Comparison of ENCODE assay signal across 18 cellular contexts in the genomic region with DNA sequence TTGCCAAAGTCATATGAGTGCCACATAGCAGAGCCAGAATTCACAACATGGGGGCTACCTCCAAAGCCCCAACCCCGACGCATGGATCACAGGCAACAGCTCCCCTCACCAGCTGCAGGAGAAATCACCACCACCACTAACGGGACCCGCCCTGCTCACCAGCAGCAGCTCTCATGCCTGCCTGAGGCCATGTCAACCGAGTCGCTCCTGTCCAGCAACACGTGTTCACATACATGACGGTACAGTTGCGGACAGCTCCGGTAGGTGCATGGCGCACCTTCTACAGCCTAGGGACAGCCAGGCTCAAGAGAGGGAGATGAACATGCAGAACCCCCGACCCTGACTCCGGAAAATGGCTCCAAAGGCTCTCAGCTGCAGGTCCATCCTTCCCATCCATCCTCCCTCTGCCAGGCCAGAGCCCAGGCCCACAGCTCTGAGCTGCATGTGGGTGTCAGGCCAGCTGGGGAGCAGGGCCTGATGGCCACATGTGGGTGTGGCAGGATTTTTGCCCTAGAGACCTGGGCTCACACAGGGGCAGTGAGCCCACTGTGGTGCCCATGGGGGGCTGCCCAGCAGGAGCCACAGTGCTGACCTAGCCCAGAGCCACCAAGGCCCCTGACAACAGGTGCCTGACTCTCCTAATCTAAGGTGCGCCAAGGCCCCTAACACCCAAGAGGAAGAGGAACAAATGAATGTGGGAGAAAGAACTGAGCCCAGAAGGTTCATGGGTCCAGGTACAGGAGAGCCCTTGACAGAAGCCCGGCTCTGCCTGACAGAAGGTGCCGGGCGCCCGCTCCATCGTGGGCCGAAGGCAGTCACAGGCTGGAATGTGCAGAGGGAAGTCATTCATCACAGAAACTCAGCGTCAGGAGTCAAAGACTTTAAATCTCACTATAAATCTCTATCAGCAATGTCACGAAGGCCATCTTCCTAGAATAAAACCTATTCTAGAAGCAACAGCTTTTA. TPM values are rescaled to one million over a fixed set of nuclear protein-coding genes. Genes with fewer than 3 reads are reported as not detected.
"Had no signal": no experiment of that assay in that cellular context is flagged by ENCODE, and none has a peak within 500 bp of the region (broad histone marks: within the 10 kb centered on the region; RNA-seq: fewer than 3 reads in every experiment).

No MANE protein-coding gene starts in this region.

- H3K27me3 Mint-ChIP-seq: activated CD4-positive, alpha-beta T cell treated with anti-CD3 and anti-CD28 coated beads, Interleukin-2, amount 10 ng/mL, durations not matched to agents 24 days and 14 days had no signal

- H3K4me1 Mint-ChIP-seq: activated CD4-positive, alpha-beta T cell treated with anti-CD3 and anti-CD28 coated beads, Interleukin-2, amount 10 ng/mL, durations not matched to agents 24 days and 14 days; activated naive CD8-positive, alpha-beta T cell treated with anti-CD3 and anti-CD28 coated beads, Interleukin-2, amount 50 U/mL, for 24 hours; immature natural killer cell had no signal

- ATAC-seq: activated CD8-positive, alpha-beta T cell treated with anti-CD3 and anti-CD28 coated beads, Interleukin-2, amount 10 ng/mL, durations not matched to agents 7 days and 5 days; activated naive CD8-positive, alpha-beta T cell treated with anti-CD3 and anti-CD28 coated beads, Interleukin-2, amount 50 U/mL, for 24 hours; foreskin keratinocyte; left cardiac atrium; naive thymus-derived CD4-positive, alpha-beta T cell; upper lobe of right lung had no signal

- H3K4me3 Mint-ChIP-seq: activated CD4-positive, alpha-beta T cell treated with anti-CD3 and anti-CD28 coated beads, Interleukin-2, amount 10 ng/mL, durations not matched to agents 24 days and 14 days; activated CD8-positive, alpha-beta T cell treated with anti-CD3 and anti-CD28 coated beads, Interleukin-2, amount 10 ng/mL, durations not matched to agents 7 days and 5 days; activated naive CD4-positive, alpha-beta T cell treated with anti-CD3 and anti-CD28 coated beads for 36 hours; activated naive CD8-positive, alpha-beta T cell treated with anti-CD3 and anti-CD28 coated beads, Interleukin-2, amount 50 U/mL, for 24 hours; immature natural killer cell; naive thymus-derived CD4-positive, alpha-beta T cell; T-helper 2 cell treated with Interferon-gamma antibody and Interleukin-4, amounts not matched to agents 5 μg/mL and 100 μg/mL, for 36 hours had no signal

- H3K27ac ChIP-seq: ascending aorta, foreskin keratinocyte, neutrophil had no signal

- DNase-seq: activated CD4-positive, alpha-beta T cell treated with anti-CD3 and anti-CD28 coated beads, Interleukin-2, amount 10 ng/mL, durations not matched to agents 24 days and 14 days; activated CD4-positive, CD25-positive, alpha-beta regulatory T cell; activated CD8-positive, alpha-beta T cell treated with anti-CD3 and anti-CD28 coated beads, Interleukin-2, amount 10 ng/mL, durations not matched to agents 7 days and 5 days; activated naive CD4-positive, alpha-beta T cell treated with anti-CD3 and anti-CD28 coated beads for 36 hours; activated naive CD8-positive, alpha-beta T cell treated with anti-CD3 and anti-CD28 coated beads, Interleukin-2, amount 50 U/mL, for 24 hours; foreskin keratinocyte; immature natural killer cell; left cardiac atrium; naive thymus-derived CD4-positive, alpha-beta T cell; stimulated activated CD4-positive, alpha-beta T cell treated with anti-CD3 and anti-CD28 coated beads, Interleukin-15, amount 100 ng/mL, for 24 hours; stimulated activated CD4-positive, alpha-beta T cell treated with anti-CD3 and anti-CD28 coated beads, Interleukin-4, amount 100 ng/mL, for 24 hours; stimulated activated naive CD4-positive, alpha-beta T cell; upper lobe of right lung had no signal

- H3K9me3 Mint-ChIP-seq: activated CD4-positive, alpha-beta T cell treated with anti-CD3 and anti-CD28 coated beads, Interleukin-2, amount 10 ng/mL, durations not matched to agents 24 days and 14 days; activated naive CD4-positive, alpha-beta T cell treated with anti-CD3 and anti-CD28 coated beads for 36 hours; activated naive CD8-positive, alpha-beta T cell treated with anti-CD3 and anti-CD28 coated beads, Interleukin-2, amount 50 U/mL, for 24 hours; activated T-helper 2 cell treated with anti-CD3 and anti-CD28 coated beads, Interferon-gamma antibody, Interleukin-2, Interleukin-4, amounts not matched to agents 10 μg/mL and 5 μg/mL and 100 μg/mL, durations not matched to agents 14 hours and 24 hours and 36 hours; immature natural killer cell; naive thymus-derived CD4-positive, alpha-beta T cell; T-helper 2 cell treated with Interferon-gamma antibody and Interleukin-4, amounts not matched to agents 5 μg/mL and 100 μg/mL, for 36 hours had no signal

- H3K9me3 ChIP-seq: ascending aorta, neutrophil, upper lobe of right lung had no signal

- H3K4me3 ChIP-seq: ascending aorta, skin epidermis, upper lobe of right lung had no signal

- H3K27me3 ChIP-seq: ascending aorta, foreskin keratinocyte, neutrophil, upper lobe of right lung had no signal

- H3K27ac Mint-ChIP-seq: activated CD4-positive, alpha-beta T cell treated with anti-CD3 and anti-CD28 coated beads, Interleukin-2, amount 10 ng/mL, durations not matched to agents 24 days and 14 days; activated CD8-positive, alpha-beta T cell treated with anti-CD3 and anti-CD28 coated beads, Interleukin-2, amount 10 ng/mL, durations not matched to agents 7 days and 5 days; activated naive CD4-positive, alpha-beta T cell treated with anti-CD3 and anti-CD28 coated beads for 36 hours; activated naive CD8-positive, alpha-beta T cell treated with anti-CD3 and anti-CD28 coated beads, Interleukin-2, amount 50 U/mL, for 24 hours; activated T-helper 2 cell treated with anti-CD3 and anti-CD28 coated beads, Interferon-gamma antibody, Interleukin-2, Interleukin-4, amounts not matched to agents 10 μg/mL and 5 μg/mL and 100 μg/mL, durations not matched to agents 14 hours and 24 hours and 36 hours; immature natural killer cell; T-helper 2 cell treated with Interferon-gamma antibody and Interleukin-4, amounts not matched to agents 5 μg/mL and 100 μg/mL, for 36 hours had no signal

RNA-seq across cellular contexts. Expression of a gene that starts 30.1 kb away (rescaled TPM):
- total RNA-seq: activated T-helper 2 cell treated with anti-CD3 and anti-CD28 coated beads, Interferon-gamma antibody, Interleukin-2, Interleukin-4, amounts not matched to agents 10 μg/mL and 5 μg/mL and 100 μg/mL, durations not matched to agents 14 hours and 24 hours and 36 hours; ascending aorta had no signal
